1 cellular context compared by ENCODE assay signal in the genomic region with DNA sequence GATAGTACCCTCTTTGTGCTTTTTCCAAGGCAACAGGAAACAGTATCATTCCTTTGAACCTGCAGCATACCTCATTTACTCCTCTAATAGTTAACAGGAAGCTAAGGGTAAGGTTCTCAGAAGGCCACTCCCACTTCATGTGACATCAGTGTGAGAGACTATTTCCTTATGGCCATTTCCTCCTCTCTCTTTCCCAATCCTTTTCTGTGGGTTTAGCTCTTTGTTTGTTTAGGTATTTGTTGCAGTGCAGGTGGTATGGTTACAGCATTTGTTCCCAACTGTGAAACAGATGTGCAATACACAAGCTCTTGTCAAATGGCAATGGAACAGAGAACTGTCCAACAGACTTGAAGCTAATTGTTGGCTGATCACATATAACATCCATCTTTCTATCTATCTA.
TF ChIP-seq lines count a peak whose summit lies in the region.

No MANE protein-coding gene starts in this region.

TF ChIP-seq in SK-N-SH, 30 proteins besides CTCF, POLR2A, EP300 and RAD21 (continued from another document):
- TF ChIP-seq, protein P1, sequence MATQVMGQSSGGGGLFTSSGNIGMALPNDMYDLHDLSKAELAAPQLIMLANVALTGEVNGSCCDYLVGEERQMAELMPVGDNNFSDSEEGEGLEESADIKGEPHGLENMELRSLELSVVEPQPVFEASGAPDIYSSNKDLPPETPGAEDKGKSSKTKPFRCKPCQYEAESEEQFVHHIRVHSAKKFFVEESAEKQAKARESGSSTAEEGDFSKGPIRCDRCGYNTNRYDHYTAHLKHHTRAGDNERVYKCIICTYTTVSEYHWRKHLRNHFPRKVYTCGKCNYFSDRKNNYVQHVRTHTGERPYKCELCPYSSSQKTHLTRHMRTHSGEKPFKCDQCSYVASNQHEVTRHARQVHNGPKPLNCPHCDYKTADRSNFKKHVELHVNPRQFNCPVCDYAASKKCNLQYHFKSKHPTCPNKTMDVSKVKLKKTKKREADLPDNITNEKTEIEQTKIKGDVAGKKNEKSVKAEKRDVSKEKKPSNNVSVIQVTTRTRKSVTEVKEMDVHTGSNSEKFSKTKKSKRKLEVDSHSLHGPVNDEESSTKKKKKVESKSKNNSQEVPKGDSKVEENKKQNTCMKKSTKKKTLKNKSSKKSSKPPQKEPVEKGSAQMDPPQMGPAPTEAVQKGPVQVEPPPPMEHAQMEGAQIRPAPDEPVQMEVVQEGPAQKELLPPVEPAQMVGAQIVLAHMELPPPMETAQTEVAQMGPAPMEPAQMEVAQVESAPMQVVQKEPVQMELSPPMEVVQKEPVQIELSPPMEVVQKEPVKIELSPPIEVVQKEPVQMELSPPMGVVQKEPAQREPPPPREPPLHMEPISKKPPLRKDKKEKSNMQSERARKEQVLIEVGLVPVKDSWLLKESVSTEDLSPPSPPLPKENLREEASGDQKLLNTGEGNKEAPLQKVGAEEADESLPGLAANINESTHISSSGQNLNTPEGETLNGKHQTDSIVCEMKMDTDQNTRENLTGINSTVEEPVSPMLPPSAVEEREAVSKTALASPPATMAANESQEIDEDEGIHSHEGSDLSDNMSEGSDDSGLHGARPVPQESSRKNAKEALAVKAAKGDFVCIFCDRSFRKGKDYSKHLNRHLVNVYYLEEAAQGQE (IDR thresholded peaks at IDR 0.05; ENCODE audit: low read depth, low read length): no peak
- TF ChIP-seq NRF1 (IDR thresholded peaks at IDR 0.05; ENCODE audit: low read depth, low read length) (no peak), GABPA (IDR thresholded peaks at IDR 0.05; ENCODE audit: low read depth) (no peak), ELF1 (IDR thresholded peaks at IDR 0.05) (no peak), SMC3 (IDR thresholded peaks at IDR 0.05; ENCODE audit: low read depth, low read length) (no peak), MXI1 (IDR thresholded peaks at IDR 0.05; ENCODE audit: low read depth, low read length) (no peak)
- TF ChIP-seq, protein P2, sequence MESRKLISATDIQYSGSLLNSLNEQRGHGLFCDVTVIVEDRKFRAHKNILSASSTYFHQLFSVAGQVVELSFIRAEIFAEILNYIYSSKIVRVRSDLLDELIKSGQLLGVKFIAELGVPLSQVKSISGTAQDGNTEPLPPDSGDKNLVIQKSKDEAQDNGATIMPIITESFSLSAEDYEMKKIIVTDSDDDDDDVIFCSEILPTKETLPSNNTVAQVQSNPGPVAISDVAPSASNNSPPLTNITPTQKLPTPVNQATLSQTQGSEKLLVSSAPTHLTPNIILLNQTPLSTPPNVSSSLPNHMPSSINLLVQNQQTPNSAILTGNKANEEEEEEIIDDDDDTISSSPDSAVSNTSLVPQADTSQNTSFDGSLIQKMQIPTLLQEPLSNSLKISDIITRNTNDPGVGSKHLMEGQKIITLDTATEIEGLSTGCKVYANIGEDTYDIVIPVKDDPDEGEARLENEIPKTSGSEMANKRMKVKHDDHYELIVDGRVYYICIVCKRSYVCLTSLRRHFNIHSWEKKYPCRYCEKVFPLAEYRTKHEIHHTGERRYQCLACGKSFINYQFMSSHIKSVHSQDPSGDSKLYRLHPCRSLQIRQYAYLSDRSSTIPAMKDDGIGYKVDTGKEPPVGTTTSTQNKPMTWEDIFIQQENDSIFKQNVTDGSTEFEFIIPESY (IDR thresholded peaks at IDR 0.05; ENCODE audit: borderline replicate concordance, low read depth): no peak
TF ChIP-seq in SK-N-SH: peak in this region for 0.
